8 cellular contexts compared by ENCODE assay signal in genomic region chr22:37018815-37019308, GRCh38. TPM values are rescaled to one million over a fixed set of nuclear protein-coding genes. Genes with fewer than 3 reads are reported as not detected.
DNase-seq lines count a peak whose midpoint lies in the region; ATAC-seq and TF ChIP-seq lines count a peak whose summit lies in the region.

No MANE protein-coding gene starts in this region.

- peaks cover 18% of the 10 kb centered on the region for H3K4me1 Mint-ChIP-seq in activated B cell treated with CpG ODN at 0.5 μM for 24 hours
- H3K4me1 Mint-ChIP-seq in neural progenitor cell, result peaks cover 29% of the 10 kb centered on the region

- H3K9me3 Mint-ChIP-seq in activated B cell treated with CpG ODN at 0.5 μM for 24 hours, result no peaks in the 10 kb centered on the region
- H3K9me3 Mint-ChIP-seq in neural progenitor cell, result no peaks in the 10 kb centered on the region

- CTCF ChIA-PET in activated B cell treated with CpG ODN at 0.5 μM for 24 hours (lab: Charles Lee), result interaction anchor here (1.0 kb wide), 1 partner anchor 26 kb away, joined by 3 read pairs; no protein-coding TSS in a partner anchor

- TF ChIP-seq CTCF in activated B cell treated with CpG ODN at 0.5 μM for 24 hours (IDR thresholded peaks at IDR 0.05) (no peak), neural progenitor cell (IDR thresholded peaks at IDR 0.05) (no peak)

- H3K4me1 ChIP-seq in neural progenitor cell, result peaks cover 16% of the 10 kb centered on the region

- H3K27ac Mint-ChIP-seq in activated B cell treated with CpG ODN at 0.5 μM for 24 hours (no peak overlapping the region), neural progenitor cell (peak overlapping the region; percentile 80)

- POLR2A ChIA-PET in activated B cell treated with CpG ODN at 0.5 μM for 24 hours (lab: Charles Lee), result interaction anchor here (0.6 to 2.3 kb wide), 4 partner anchors 32 to 513 kb away, joined by 3 to 7 read pairs (median 3); partner anchors contain the start of genes IFT27 and KCTD17

- peak overlapping the region; percentile 72 for H3K9ac ChIP-seq in neural progenitor cell

- H3K36me3 Mint-ChIP-seq in activated B cell treated with CpG ODN at 0.5 μM for 24 hours (ENCODE audit: low read depth), result no peaks in the 10 kb centered on the region
- peaks cover 7% of the 10 kb centered on the region for H3K36me3 Mint-ChIP-seq in neural progenitor cell

- peaks cover under 1% of the 10 kb centered on the region for H3F3A ChIP-seq in neural progenitor cell (ENCODE audit: low read depth)

- peak overlapping the region; percentile 93 for H3K27ac ChIP-seq in neural progenitor cell

- intact Hi-C loops in activated B cell treated with CpG ODN at 0.5 μM for 24 hours (cut with micrococcal nuclease), result no loop called here

- H3K36me3 ChIP-seq in neural progenitor cell, result no peaks in the 10 kb centered on the region

- no peaks in the 10 kb centered on the region for H3K27me3 ChIP-seq in neural progenitor cell

- no peaks in the 10 kb centered on the region for H3K9me3 ChIP-seq in neural progenitor cell (ENCODE audit: low read depth)

- peak; percentile 29 for ATAC-seq in HG03439 (IDR thresholded peaks at IDR 0.05; ENCODE audit: unreplicated experiment)
- ATAC-seq in activated B cell treated with CpG ODN at 0.5 μM for 24 hours (ENCODE audit: low read depth), result no peak
- ATAC-seq in GM19395 (IDR thresholded peaks at IDR 0.05; ENCODE audit: unreplicated experiment), result no peak

- H3K27me3 Mint-ChIP-seq in activated B cell treated with CpG ODN at 0.5 μM for 24 hours (no peaks in the 10 kb centered on the region), neural progenitor cell (ENCODE audit: insufficient read depth, low read depth) (peaks cover 5% of the 10 kb centered on the region)

- peaks cover 68% of the 10 kb centered on the region for H3K79me2 ChIP-seq in neural progenitor cell (ENCODE audit: low read depth)

- peak overlapping the region; percentile 98 for H3K4me2 ChIP-seq in neural progenitor cell

- H2AFZ ChIP-seq in neural progenitor cell (replicated peaks), result peak overlapping the region; percentile 44

- peaks cover 68% of the 10 kb centered on the region for H4K20me1 ChIP-seq in neural progenitor cell (ENCODE audit: low read depth)

- DNase-seq in NCI-H524 (lab: John Stamatoyannopoulos, UW), result peak; percentile 46 to 47
- DNase-seq in NCI-H524 treated with DMSO at 0.1 percent for 48 hours (lab: John Stamatoyannopoulos, UW), result no peak
- DNase-seq in activated B cell treated with CpG ODN at 0.5 μM for 24 hours, result no peak
- DNase-seq in foreskin melanocyte, result peak; percentile 18
- peak; percentile 72 for DNase-seq in neural progenitor cell (ENCODE audit: low spot score)
- DNase-seq in NCI-H1694 (lab: John Stamatoyannopoulos, UW), result no peak

- peak overlapping the region; percentile 78 for H3K4me3 Mint-ChIP-seq in activated B cell treated with CpG ODN at 0.5 μM for 24 hours
- H3K4me3 Mint-ChIP-seq in neural progenitor cell, result peak overlapping the region; percentile 90

- peak overlapping the region; percentile 98 for H3K4me3 ChIP-seq in neural progenitor cell

RNA-seq across cellular contexts. Expression of gene TST, which starts 0.4 kb away (rescaled TPM):
- total RNA-seq in activated B cell treated with CpG ODN at 0.5 μM for 24 hours, result 7.2 TPM in 2 replicates
- 21.5 and 53.4 TPM in 2 replicates for total RNA-seq in neural progenitor cell (ENCODE audit: low replicate concordance)

RNA-seq across cellular contexts. Expression of gene MPST, which starts 0.7 kb away (rescaled TPM):
- 15.6 and 17.7 TPM in 2 replicates for total RNA-seq in activated B cell treated with CpG ODN at 0.5 μM for 24 hours
- total RNA-seq in neural progenitor cell (ENCODE audit: low replicate concordance), result 36.9 and 157 TPM in 2 replicates

RNA-seq across cellular contexts. Expression of gene KCTD17, which starts 32.7 kb away (rescaled TPM):
- total RNA-seq in activated B cell treated with CpG ODN at 0.5 μM for 24 hours (28.9 and 29.4 TPM in 2 replicates), neural progenitor cell (ENCODE audit: low replicate concordance) (17.5 and 44.1 TPM in 2 replicates)

Comparison
In these comparisons a context has a peak if more than half of its experiments do, and no peak if none do; other contexts are left out.
1. DNase-seq: peak in NCI-H524 (2 of 2), foreskin melanocyte (single experiment) and neural progenitor cell (single experiment); none in NCI-H524 treated with DMSO at 0.1 percent for 48 hours (single experiment), activated B cell treated with CpG ODN at 0.5 μM for 24 hours (single experiment) and NCI-H1694 (single experiment).